Comparison of ENCODE assay signal across 13 cellular contexts in the genomic region with DNA sequence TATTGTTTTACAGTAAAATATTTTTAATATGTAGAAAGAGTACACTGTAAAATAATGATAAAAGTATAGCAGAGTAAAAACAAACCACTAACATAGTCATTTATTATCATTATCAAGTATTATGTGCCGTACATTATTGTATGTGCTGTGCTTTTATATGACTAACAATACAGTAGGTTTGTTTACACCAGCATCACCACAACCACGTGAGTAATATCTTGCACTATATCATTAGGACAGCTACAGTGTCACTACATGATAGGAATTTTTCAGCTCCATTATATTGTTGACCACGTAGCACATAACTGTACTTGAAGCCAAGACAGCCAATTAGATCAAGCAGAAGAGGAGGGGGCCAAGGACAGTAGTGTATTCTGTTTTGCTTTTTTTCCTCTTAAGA.
"Had no signal": no experiment of that assay in that cellular context is flagged by ENCODE, and none has a peak within 500 bp of the region (broad histone marks: within the 10 kb centered on the region; RNA-seq: fewer than 3 reads in every experiment).

No MANE protein-coding gene starts in this region.

- DNase-seq: activated CD4-positive, alpha-beta T cell treated with anti-CD3 and anti-CD28 coated beads, Interleukin-2, amount 10 ng/mL, durations not matched to agents 7 days and 5 days; activated CD4-positive, CD25-positive, alpha-beta regulatory T cell; amniotic stem cell; cerebellar nuclear complex; dermis blood vessel endothelial cell; endodermal cell; glutamatergic neuron; nephron progenitor cell; stimulated activated CD4-positive, alpha-beta T cell treated with anti-CD3 and anti-CD28 coated beads, Interleukin-4, amount 100 ng/mL, for 1 hour; stimulated activated CD8-positive, alpha-beta memory T cell treated with anti-CD3 and anti-CD28 coated beads, Interleukin-4, amount 100 ng/mL, for 48 hours; stimulated activated naive CD8-positive, alpha-beta T cell treated with anti-CD3 and anti-CD28 coated beads, Interleukin-15, Interleukin-2, amounts not matched to agents 100 U/mL and 50 U/mL, for 24 hours; T-helper 2 cell had no signal

- ATAC-seq: left lobe of liver; stimulated activated naive CD8-positive, alpha-beta T cell treated with anti-CD3 and anti-CD28 coated beads, Interleukin-15, Interleukin-2, amounts not matched to agents 100 U/mL and 50 U/mL, for 24 hours had no signal
